ENCODE assay signal across 1 cellular context in the genomic region with DNA sequence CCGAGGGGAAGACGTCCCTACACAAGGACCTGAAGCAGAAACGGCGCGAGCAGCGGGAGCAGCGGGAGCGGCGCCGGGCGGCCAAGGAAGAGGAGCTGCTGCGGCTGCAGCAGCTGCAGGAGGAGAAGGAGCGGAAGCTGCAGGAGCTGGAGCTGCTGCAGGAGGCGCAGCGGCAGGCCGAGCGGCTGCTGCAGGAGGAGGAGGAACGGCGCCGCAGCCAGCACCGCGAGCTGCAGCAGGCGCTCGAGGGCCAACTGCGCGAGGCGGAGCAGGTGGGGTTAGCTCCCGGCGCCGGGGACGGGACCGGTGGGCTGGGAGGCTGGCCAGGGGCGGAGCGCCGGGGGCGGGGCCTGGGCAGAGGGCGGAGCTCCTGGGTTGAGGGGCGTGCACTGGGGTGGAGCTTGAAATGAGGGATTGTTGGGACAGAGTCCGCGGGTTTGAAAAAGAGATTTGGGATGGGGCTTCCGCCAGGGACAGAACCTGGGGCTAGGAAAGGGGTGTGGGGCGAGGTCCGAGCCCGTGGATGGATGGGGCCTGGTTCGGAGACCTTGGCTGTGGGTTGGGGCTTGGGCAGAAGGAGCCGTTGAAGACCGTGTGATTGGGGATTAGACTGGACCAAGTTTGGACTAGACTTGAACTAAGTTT.
A peak's percentile ranks its signal among the peaks of the same experiment; 100 is the strongest.
TF ChIP-seq lines count a peak whose summit lies in the region.

No MANE protein-coding gene starts in this region.

TF ChIP-seq in HepG2, 621 proteins besides CTCF, POLR2A, EP300 and RAD21 (continued from another document and continues in another):
- TF ChIP-seq KMT2A (CRISPR knock-in tag; IDR thresholded peaks at IDR 0.05) = peak; percentile 91
- peak; percentile 97 for TF ChIP-seq ZNF501 (CRISPR knock-in tag; IDR thresholded peaks at IDR 0.05)
- peak; percentile 86; the same call in 1 of the 2 replicates for TF ChIP-seq ZMAT3 (CRISPR knock-in tag; conservative IDR thresholded peaks at IDR 0.05)
- TF ChIP-seq, protein P1, sequence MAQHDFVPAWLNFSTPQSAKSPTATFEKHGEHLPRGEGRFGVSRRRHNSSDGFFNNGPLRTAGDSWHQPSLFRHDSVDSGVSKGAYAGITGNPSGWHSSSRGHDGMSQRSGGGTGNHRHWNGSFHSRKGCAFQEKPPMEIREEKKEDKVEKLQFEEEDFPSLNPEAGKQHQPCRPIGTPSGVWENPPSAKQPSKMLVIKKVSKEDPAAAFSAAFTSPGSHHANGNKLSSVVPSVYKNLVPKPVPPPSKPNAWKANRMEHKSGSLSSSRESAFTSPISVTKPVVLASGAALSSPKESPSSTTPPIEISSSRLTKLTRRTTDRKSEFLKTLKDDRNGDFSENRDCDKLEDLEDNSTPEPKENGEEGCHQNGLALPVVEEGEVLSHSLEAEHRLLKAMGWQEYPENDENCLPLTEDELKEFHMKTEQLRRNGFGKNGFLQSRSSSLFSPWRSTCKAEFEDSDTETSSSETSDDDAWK (CRISPR knock-in tag; IDR thresholded peaks at IDR 0.05) = no peak
- no peak for TF ChIP-seq CENPX (CRISPR knock-in tag; IDR thresholded peaks at IDR 0.05)
- TF ChIP-seq ZNF292 (CRISPR knock-in tag; IDR thresholded peaks at IDR 0.05; ENCODE audit: borderline replicate concordance, low read depth) = peak; percentile 98
- TF ChIP-seq, protein P2, sequence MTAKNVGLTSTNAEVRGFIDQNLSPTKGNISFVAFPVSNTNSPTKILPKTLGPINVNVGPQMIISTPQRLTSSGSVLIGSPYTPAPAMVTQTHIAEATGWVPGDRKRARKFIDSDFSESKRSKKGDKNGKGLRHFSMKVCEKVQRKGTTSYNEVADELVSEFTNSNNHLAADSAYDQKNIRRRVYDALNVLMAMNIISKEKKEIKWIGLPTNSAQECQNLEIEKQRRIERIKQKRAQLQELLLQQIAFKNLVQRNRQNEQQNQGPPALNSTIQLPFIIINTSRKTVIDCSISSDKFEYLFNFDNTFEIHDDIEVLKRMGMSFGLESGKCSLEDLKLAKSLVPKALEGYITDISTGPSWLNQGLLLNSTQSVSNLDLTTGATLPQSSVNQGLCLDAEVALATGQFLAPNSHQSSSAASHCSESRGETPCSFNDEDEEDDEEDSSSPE (CRISPR knock-in tag; IDR thresholded peaks at IDR 0.05) = peak; percentile 69
- TF ChIP-seq ZNF749 (CRISPR knock-in tag; IDR thresholded peaks at IDR 0.05; ENCODE audit: borderline replicate concordance) = peak; percentile 71; the same call in 1 of the 2 replicates
- no peak for TF ChIP-seq ADNP (CRISPR knock-in tag; IDR thresholded peaks at IDR 0.05)
- no peak for TF ChIP-seq THYN1 (CRISPR knock-in tag; IDR thresholded peaks at IDR 0.05; ENCODE audit: borderline replicate concordance, low read depth)
- peak; percentile 72; the same call in 1 of the 2 replicates for TF ChIP-seq ZNF879 (CRISPR knock-in tag; IDR thresholded peaks at IDR 0.05)
- TF ChIP-seq, protein P3, sequence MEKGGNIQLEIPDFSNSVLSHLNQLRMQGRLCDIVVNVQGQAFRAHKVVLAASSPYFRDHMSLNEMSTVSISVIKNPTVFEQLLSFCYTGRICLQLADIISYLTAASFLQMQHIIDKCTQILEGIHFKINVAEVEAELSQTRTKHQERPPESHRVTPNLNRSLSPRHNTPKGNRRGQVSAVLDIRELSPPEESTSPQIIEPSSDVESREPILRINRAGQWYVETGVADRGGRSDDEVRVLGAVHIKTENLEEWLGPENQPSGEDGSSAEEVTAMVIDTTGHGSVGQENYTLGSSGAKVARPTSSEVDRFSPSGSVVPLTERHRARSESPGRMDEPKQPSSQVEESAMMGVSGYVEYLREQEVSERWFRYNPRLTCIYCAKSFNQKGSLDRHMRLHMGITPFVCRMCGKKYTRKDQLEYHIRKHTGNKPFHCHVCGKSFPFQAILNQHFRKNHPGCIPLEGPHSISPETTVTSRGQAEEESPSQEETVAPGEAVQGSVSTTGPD (CRISPR knock-in tag; IDR thresholded peaks at IDR 0.05) = no peak
- TF ChIP-seq ZNF558 (CRISPR knock-in tag; IDR thresholded peaks at IDR 0.05; ENCODE audit: borderline replicate concordance) = peak; percentile 18; the same call in 1 of the 2 replicates
- TF ChIP-seq GPN1 (CRISPR knock-in tag; IDR thresholded peaks at IDR 0.05; ENCODE audit: borderline replicate concordance) = no peak
- TF ChIP-seq, protein P4, sequence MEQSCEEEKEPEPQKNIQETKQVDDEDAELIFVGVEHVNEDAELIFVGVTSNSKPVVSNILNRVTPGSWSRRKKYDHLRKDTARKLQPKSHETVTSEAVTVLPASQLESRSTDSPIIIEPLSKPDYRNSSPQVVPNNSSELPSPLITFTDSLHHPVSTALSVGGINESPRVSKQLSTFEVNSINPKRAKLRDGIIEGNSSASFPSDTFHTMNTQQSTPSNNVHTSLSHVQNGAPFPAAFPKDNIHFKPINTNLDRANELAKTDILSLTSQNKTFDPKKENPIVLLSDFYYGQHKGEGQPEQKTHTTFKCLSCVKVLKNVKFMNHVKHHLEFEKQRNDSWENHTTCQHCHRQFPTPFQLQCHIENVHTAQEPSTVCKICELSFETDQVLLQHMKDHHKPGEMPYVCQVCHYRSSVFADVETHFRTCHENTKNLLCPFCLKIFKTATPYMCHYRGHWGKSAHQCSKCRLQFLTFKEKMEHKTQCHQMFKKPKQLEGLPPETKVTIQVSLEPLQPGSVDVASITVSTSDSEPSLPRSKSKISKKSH (CRISPR knock-in tag; IDR thresholded peaks at IDR 0.05; ENCODE audit: borderline replicate concordance) = no peak
- no peak for TF ChIP-seq JDP2 (CRISPR knock-in tag; IDR thresholded peaks at IDR 0.05; ENCODE audit: borderline replicate concordance)
- TF ChIP-seq, protein P5, sequence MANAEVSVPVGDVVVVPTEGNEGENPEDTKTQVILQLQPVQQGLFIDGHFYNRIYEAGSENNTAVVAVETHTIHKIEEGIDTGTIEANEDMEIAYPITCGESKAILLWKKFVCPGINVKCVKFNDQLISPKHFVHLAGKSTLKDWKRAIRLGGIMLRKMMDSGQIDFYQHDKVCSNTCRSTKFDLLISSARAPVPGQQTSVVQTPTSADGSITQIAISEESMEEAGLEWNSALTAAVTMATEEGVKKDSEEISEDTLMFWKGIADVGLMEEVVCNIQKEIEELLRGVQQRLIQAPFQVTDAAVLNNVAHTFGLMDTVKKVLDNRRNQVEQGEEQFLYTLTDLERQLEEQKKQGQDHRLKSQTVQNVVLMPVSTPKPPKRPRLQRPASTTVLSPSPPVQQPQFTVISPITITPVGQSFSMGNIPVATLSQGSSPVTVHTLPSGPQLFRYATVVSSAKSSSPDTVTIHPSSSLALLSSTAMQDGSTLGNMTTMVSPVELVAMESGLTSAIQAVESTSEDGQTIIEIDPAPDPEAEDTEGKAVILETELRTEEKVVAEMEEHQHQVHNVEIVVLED (CRISPR knock-in tag; IDR thresholded peaks at IDR 0.05; ENCODE audit: borderline replicate concordance) = no peak
- no peak for TF ChIP-seq ATAD3A (CRISPR knock-in tag; IDR thresholded peaks at IDR 0.05)
- 0 out of 2 replicates have a peak, but pooled peaks have one; percentile 74 for TF ChIP-seq TOPORS (CRISPR knock-in tag; IDR thresholded peaks at IDR 0.05)
- no peak for TF ChIP-seq ZNF446 (CRISPR knock-in tag; IDR thresholded peaks at IDR 0.05)
- 0 out of 2 replicates have a peak, but pooled peaks have one; percentile 63 for TF ChIP-seq ZNF225 (CRISPR knock-in tag; IDR thresholded peaks at IDR 0.05)
- no peak for TF ChIP-seq MZF1 (CRISPR knock-in tag; IDR thresholded peaks at IDR 0.05; ENCODE audit: borderline replicate concordance)
- TF ChIP-seq DR1 (CRISPR knock-in tag; IDR thresholded peaks at IDR 0.05) = peak; percentile 61; the same call in 1 of the 2 replicates
- peak; percentile 17; the same call in 1 of the 2 replicates for TF ChIP-seq TP53 (CRISPR knock-in tag; conservative IDR thresholded peaks at IDR 0.05)
- TF ChIP-seq ZNF724P (CRISPR knock-in tag; IDR thresholded peaks at IDR 0.05; ENCODE audit: borderline replicate concordance) = no peak; the same call in 1 of the 2 replicates
- no peak for TF ChIP-seq SP1 (IDR thresholded peaks at IDR 0.05)
- peak; percentile 87 for TF ChIP-seq SP1 (CRISPR knock-in tag; IDR thresholded peaks at IDR 0.05)
- TF ChIP-seq ZNF549 (CRISPR knock-in tag; IDR thresholded peaks at IDR 0.05) = 0 out of 2 replicates have a peak, but pooled peaks have one; percentile 14
- peak; percentile 56; the same call in 1 of the 2 replicates for TF ChIP-seq KAT8 (CRISPR knock-in tag; IDR thresholded peaks at IDR 0.05)
- TF ChIP-seq, protein P6, sequence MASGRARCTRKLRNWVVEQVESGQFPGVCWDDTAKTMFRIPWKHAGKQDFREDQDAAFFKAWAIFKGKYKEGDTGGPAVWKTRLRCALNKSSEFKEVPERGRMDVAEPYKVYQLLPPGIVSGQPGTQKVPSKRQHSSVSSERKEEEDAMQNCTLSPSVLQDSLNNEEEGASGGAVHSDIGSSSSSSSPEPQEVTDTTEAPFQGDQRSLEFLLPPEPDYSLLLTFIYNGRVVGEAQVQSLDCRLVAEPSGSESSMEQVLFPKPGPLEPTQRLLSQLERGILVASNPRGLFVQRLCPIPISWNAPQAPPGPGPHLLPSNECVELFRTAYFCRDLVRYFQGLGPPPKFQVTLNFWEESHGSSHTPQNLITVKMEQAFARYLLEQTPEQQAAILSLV (CRISPR knock-in tag; IDR thresholded peaks at IDR 0.05; ENCODE audit: borderline replicate concordance) = peak; percentile 75
- TF ChIP-seq HDAC1 (CRISPR knock-in tag; IDR thresholded peaks at IDR 0.05) = no peak
- TF ChIP-seq RARA (CRISPR knock-in tag; IDR thresholded peaks at IDR 0.05) = peak; percentile 32; the same call in 1 of the 2 replicates
- TF ChIP-seq, protein P7, sequence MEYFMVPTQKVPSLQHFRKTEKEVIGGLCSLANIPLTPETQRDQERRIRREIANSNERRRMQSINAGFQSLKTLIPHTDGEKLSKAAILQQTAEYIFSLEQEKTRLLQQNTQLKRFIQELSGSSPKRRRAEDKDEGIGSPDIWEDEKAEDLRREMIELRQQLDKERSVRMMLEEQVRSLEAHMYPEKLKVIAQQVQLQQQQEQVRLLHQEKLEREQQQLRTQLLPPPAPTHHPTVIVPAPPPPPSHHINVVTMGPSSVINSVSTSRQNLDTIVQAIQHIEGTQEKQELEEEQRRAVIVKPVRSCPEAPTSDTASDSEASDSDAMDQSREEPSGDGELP (IDR thresholded peaks at IDR 0.05; ENCODE audit: borderline replicate concordance, low read depth) = peak; percentile 10; the same call in 1 of the 2 replicates
- TF ChIP-seq, protein P8, sequence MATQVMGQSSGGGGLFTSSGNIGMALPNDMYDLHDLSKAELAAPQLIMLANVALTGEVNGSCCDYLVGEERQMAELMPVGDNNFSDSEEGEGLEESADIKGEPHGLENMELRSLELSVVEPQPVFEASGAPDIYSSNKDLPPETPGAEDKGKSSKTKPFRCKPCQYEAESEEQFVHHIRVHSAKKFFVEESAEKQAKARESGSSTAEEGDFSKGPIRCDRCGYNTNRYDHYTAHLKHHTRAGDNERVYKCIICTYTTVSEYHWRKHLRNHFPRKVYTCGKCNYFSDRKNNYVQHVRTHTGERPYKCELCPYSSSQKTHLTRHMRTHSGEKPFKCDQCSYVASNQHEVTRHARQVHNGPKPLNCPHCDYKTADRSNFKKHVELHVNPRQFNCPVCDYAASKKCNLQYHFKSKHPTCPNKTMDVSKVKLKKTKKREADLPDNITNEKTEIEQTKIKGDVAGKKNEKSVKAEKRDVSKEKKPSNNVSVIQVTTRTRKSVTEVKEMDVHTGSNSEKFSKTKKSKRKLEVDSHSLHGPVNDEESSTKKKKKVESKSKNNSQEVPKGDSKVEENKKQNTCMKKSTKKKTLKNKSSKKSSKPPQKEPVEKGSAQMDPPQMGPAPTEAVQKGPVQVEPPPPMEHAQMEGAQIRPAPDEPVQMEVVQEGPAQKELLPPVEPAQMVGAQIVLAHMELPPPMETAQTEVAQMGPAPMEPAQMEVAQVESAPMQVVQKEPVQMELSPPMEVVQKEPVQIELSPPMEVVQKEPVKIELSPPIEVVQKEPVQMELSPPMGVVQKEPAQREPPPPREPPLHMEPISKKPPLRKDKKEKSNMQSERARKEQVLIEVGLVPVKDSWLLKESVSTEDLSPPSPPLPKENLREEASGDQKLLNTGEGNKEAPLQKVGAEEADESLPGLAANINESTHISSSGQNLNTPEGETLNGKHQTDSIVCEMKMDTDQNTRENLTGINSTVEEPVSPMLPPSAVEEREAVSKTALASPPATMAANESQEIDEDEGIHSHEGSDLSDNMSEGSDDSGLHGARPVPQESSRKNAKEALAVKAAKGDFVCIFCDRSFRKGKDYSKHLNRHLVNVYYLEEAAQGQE (IDR thresholded peaks at IDR 0.05; ENCODE audit: borderline replicate concordance in 1 of 2, low read depth in 1 of 2, low read length in 2 of 2) = peak in 1 of 2 experiments; percentile 47; a peak in 1 of 4 replicates
- TF ChIP-seq, protein P9, sequence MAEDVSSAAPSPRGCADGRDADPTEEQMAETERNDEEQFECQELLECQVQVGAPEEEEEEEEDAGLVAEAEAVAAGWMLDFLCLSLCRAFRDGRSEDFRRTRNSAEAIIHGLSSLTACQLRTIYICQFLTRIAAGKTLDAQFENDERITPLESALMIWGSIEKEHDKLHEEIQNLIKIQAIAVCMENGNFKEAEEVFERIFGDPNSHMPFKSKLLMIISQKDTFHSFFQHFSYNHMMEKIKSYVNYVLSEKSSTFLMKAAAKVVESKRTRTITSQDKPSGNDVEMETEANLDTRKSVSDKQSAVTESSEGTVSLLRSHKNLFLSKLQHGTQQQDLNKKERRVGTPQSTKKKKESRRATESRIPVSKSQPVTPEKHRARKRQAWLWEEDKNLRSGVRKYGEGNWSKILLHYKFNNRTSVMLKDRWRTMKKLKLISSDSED (CRISPR knock-in tag; IDR thresholded peaks at IDR 0.05) = peak; percentile 7; the same call in 1 of the 2 replicates
- TF ChIP-seq, protein P10, sequence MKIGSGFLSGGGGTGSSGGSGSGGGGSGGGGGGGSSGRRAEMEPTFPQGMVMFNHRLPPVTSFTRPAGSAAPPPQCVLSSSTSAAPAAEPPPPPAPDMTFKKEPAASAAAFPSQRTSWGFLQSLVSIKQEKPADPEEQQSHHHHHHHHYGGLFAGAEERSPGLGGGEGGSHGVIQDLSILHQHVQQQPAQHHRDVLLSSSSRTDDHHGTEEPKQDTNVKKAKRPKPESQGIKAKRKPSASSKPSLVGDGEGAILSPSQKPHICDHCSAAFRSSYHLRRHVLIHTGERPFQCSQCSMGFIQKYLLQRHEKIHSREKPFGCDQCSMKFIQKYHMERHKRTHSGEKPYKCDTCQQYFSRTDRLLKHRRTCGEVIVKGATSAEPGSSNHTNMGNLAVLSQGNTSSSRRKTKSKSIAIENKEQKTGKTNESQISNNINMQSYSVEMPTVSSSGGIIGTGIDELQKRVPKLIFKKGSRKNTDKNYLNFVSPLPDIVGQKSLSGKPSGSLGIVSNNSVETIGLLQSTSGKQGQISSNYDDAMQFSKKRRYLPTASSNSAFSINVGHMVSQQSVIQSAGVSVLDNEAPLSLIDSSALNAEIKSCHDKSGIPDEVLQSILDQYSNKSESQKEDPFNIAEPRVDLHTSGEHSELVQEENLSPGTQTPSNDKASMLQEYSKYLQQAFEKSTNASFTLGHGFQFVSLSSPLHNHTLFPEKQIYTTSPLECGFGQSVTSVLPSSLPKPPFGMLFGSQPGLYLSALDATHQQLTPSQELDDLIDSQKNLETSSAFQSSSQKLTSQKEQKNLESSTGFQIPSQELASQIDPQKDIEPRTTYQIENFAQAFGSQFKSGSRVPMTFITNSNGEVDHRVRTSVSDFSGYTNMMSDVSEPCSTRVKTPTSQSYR (CRISPR knock-in tag; IDR thresholded peaks at IDR 0.05; ENCODE audit: borderline replicate concordance) = no peak
- 0 out of 2 replicates have a peak, but pooled peaks have one; percentile 18 for TF ChIP-seq ESRRA (CRISPR knock-in tag; IDR thresholded peaks at IDR 0.05; ENCODE audit: low read depth)
- peak; percentile 66; the same call in 1 of the 2 replicates for TF ChIP-seq ELF3 (CRISPR knock-in tag; IDR thresholded peaks at IDR 0.05)
- TF ChIP-seq TGIF2 (CRISPR knock-in tag; IDR thresholded peaks at IDR 0.05) = no peak
